In the genomic region with DNA sequence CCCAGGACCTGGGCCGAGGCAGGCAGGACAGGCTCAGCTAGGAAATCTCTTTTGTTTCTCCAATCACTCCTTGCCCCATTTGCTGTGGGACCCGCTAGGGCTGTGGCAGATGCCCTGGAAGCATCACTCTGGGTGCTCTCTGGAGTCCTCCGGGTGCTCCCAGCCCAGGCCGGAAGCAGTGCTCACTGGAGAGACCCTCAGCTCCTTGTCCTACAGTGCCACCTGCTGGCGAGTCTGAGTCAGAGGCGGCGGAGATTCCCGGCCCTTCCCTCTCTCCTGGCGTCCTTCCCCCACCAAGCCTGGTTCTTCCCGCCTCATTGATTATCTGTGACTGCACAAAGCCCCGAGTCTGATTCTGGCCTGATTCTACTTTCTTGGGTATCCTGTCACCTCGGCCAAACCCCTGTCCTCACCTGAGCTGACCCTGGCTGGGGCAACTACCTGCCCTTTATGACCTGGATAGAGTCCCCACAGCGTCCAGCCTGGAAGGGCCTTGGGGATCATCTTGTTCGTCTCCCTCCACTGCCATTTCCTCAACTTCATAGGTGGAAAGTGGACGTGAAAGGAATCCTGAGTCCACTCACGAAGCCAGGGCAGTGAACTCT, we compare ENCODE assay signal across 9 cellular contexts. TPM values are rescaled to one million over a fixed set of nuclear protein-coding genes. Genes with fewer than 3 reads are reported as not detected.
DNase-seq lines count a peak whose midpoint lies in the region; ATAC-seq, FAIRE-seq and TF ChIP-seq lines count a peak whose summit lies in the region.
"Had no signal": no experiment of that assay in that cellular context is flagged by ENCODE, and none has a peak within 500 bp of the region (broad histone marks: within the 10 kb centered on the region; RNA-seq: fewer than 3 reads in every experiment).

No MANE protein-coding gene starts in this region.

- CTCF ChIA-PET in activated CD8-positive, alpha-beta T cell treated with anti-CD3 and anti-CD28 coated beads, Interleukin-2, amount 10 ng/mL, durations not matched to agents 7 days and 5 days (lab: Charles Lee): interaction anchor here (0.7 to 8.1 kb wide), 15 partner anchors 10 to 334 kb away, joined by 3 to 86 read pairs (median 3); a partner anchor contains a TSS

- H3K27me3 ChIP-seq in vagina: peaks cover 15% of the 10 kb centered on the region

- peaks cover 48% of the 10 kb centered on the region for H3K27me3 Mint-ChIP-seq in activated CD8-positive, alpha-beta T cell treated with anti-CD3 and anti-CD28 coated beads, Interleukin-2, amount 10 ng/mL, durations not matched to agents 7 days and 5 days (ENCODE audit: low read depth)

- H3K4me1 Mint-ChIP-seq in activated CD8-positive, alpha-beta T cell treated with anti-CD3 and anti-CD28 coated beads, Interleukin-2, amount 10 ng/mL, durations not matched to agents 7 days and 5 days (ENCODE audit: low read depth): no peaks in the 10 kb centered on the region

- ATAC-seq in activated CD8-positive, alpha-beta T cell treated with anti-CD3 and anti-CD28 coated beads, Interleukin-2, amount 10 ng/mL, durations not matched to agents 7 days and 5 days: peak; percentile 84
- no peak for ATAC-seq in HG03469 (IDR thresholded peaks at IDR 0.05; ENCODE audit: unreplicated experiment)

- intact Hi-C loops in vagina (cut with DNase I): no loop called here

- TF ChIP-seq CTCF in fibroblast of mammary gland (conservative IDR thresholded peaks at IDR 0.05; ENCODE audit: control insufficient read depth, insufficient read depth, low read depth, low read length) (peak; percentile 62), vagina (IDR thresholded peaks at IDR 0.05) (peak in 2 of 3 experiments; percentile 22 to 27)

- no peak overlapping the region for H3K4me3 Mint-ChIP-seq in activated CD8-positive, alpha-beta T cell treated with anti-CD3 and anti-CD28 coated beads, Interleukin-2, amount 10 ng/mL, durations not matched to agents 7 days and 5 days

- peak; percentile 37 for DNase-seq in CD1c-positive myeloid dendritic cell (ENCODE audit: extremely low spot score)
- peak; percentile 97 for DNase-seq in H54 (ENCODE audit: insufficient read length, low spot score)
- DNase-seq in NCI-H510A (lab: John Stamatoyannopoulos, UW): peak; percentile 74
- peak; percentile 81 for DNase-seq in activated CD8-positive, alpha-beta T cell treated with anti-CD3 and anti-CD28 coated beads, Interleukin-2, amount 10 ng/mL, durations not matched to agents 7 days and 5 days
- peak; percentile 71 for DNase-seq in fibroblast of mammary gland (ENCODE audit: low read depth)
- DNase-seq in nucleus accumbens (lab: John Stamatoyannopoulos, UW): peak in 49 of 56 donors; percentile 2 to 81 (median 34)
- no peak for DNase-seq in vagina (ENCODE audit: extremely low spot score in 2 of 2)

- POLR2A ChIA-PET in activated CD8-positive, alpha-beta T cell treated with anti-CD3 and anti-CD28 coated beads, Interleukin-2, amount 10 ng/mL, durations not matched to agents 7 days and 5 days (lab: Charles Lee): no interaction called here

- no peaks in the 10 kb centered on the region for H3K36me3 Mint-ChIP-seq in activated CD8-positive, alpha-beta T cell treated with anti-CD3 and anti-CD28 coated beads, Interleukin-2, amount 10 ng/mL, durations not matched to agents 7 days and 5 days (ENCODE audit: low read depth)

- TF ChIP-seq POLR2A in H54 (IDR thresholded peaks at IDR 0.05; ENCODE audit: low read depth, low read length) (no peak), vagina (IDR thresholded peaks at IDR 0.05) (no peak)

- no peak overlapping the region for H3K27ac Mint-ChIP-seq in activated CD8-positive, alpha-beta T cell treated with anti-CD3 and anti-CD28 coated beads, Interleukin-2, amount 10 ng/mL, durations not matched to agents 7 days and 5 days

- H3K4me3 ChIP-seq in fibroblast of mammary gland (ENCODE audit: control insufficient read depth, low read depth, low read length): no peak overlapping the region
- no peak overlapping the region for H3K4me3 ChIP-seq in vagina

- H3K9me3 ChIP-seq in vagina: no peaks in the 10 kb centered on the region
- H3K9me3 ChIP-seq: neutrophil had no signal

- no peaks in the 10 kb centered on the region for H3K9me3 Mint-ChIP-seq in activated CD8-positive, alpha-beta T cell treated with anti-CD3 and anti-CD28 coated beads, Interleukin-2, amount 10 ng/mL, durations not matched to agents 7 days and 5 days (ENCODE audit: insufficient read depth)

- H3K27ac ChIP-seq in vagina: no peak overlapping the region
- H3K27ac ChIP-seq: neutrophil had no signal

- no peaks in the 10 kb centered on the region for H3K36me3 ChIP-seq in vagina
- H3K36me3 ChIP-seq: neutrophil had no signal

- peak; percentile 73 for FAIRE-seq in H54 (lab: Jason Lieb, UNC)

- no peaks in the 10 kb centered on the region for H3K4me1 ChIP-seq in vagina

RNA-seq across cellular contexts. Expression of a gene that starts 7.3 kb away (rescaled TPM):
- total RNA-seq in activated CD8-positive, alpha-beta T cell treated with anti-CD3 and anti-CD28 coated beads, Interleukin-2, amount 10 ng/mL, durations not matched to agents 7 days and 5 days: not detected
- total RNA-seq in vagina: not detected

Comparison
In these comparisons a context has a peak if more than half of its experiments do, and no peak if none do; other contexts are left out.
1. DNase-seq: peak in CD1c-positive myeloid dendritic cell (single experiment), H54 (single experiment), NCI-H510A (single experiment), activated CD8-positive, alpha-beta T cell treated with anti-CD3 and anti-CD28 coated beads, Interleukin-2, amount 10 ng/mL, durations not matched to agents 7 days and 5 days (single experiment), fibroblast of mammary gland (single experiment) and nucleus accumbens (49 of 56); none in vagina (0 of 2).